8 cellular contexts compared by ENCODE assay signal in the genomic region with DNA sequence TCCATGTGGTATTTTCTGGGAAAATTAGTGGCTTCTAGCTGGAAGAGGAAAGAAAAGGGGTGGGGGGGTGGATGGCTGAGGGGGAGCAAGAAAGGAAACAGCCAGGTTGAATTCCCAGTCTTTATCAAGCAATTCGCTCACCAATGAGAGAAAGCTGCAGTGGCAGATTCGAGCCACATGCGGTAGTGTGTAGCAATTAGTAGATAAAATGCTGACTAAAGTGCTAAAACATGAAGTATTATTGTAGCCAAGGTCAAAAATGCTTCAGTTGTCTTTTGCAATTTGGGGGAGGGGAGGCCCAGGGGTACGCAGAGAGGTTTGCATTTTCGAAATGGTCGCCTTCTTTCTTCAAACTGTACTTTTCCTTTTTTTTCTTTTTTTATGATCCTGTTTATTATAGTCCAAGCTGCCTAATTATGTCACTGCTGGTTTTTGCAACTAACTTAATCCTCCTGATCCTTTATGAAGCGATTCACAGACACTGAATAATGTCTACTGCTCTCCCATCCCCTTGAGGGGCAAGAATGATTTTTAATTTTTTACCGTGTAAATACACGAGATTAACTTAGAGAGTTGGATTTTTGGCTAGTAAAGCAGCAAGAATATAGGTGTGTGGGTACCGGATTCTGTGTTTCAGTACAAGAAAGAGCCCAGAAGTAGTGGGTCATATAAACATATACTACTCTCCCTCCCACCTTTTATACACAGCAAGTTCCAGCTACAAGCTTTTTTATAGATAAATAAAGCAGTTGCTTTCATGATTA. TPM values are rescaled to one million over a fixed set of nuclear protein-coding genes. Genes with fewer than 3 reads are reported as not detected.
DNase-seq lines count a peak whose midpoint lies in the region; ATAC-seq and TF ChIP-seq lines count a peak whose summit lies in the region.

No MANE protein-coding gene starts in this region.

- H3K36me3 ChIP-seq in RWPE2 (ENCODE audit: low read depth) (no peaks in the 10 kb centered on the region), duodenal mucosa (ENCODE audit: control insufficient read depth in 1 of 2, insufficient read depth in 2 of 2, low read length in 2 of 2) (no peaks in the 10 kb centered on the region), lung (ENCODE audit: control insufficient read depth in 2 of 2, insufficient read depth in 2 of 2, low read length in 2 of 2) (no peaks in the 10 kb centered on the region), suprapubic skin (no peaks in the 10 kb centered on the region)

- H3K4me1 ChIP-seq in RWPE2 (ENCODE audit: insufficient read depth, poor library complexity, severe bottlenecking) = peaks cover 21% of the 10 kb centered on the region
- H3K4me1 ChIP-seq in duodenal mucosa (ENCODE audit: control insufficient read depth in 1 of 2, insufficient read depth in 2 of 2, low read length in 2 of 2) = peaks cover 28 to 40% of the 10 kb centered on the region in 2 donors
- H3K4me1 ChIP-seq in lung (ENCODE audit: control insufficient read depth in 2 of 2, insufficient read depth in 2 of 2, low read length in 2 of 2) = peaks cover 1 to 3% of the 10 kb centered on the region in 2 donors
- peaks cover 37% of the 10 kb centered on the region for H3K4me1 ChIP-seq in suprapubic skin

- TF ChIP-seq CTCF in RWPE2 (IDR thresholded peaks at IDR 0.05; ENCODE audit: poor library complexity, severe bottlenecking) (no peak), lung (IDR thresholded peaks at IDR 0.05; ENCODE audit: control extremely low read depth, extremely low read depth) (no peak), suprapubic skin (IDR thresholded peaks at IDR 0.05) (peak; percentile 15 to 33)

- 45 to 48% methylated on average over 10 of the region's 10 CpGs for WGBS in lung, 2 donors
- 27% methylated on average over 10 of the region's 10 CpGs for WGBS in suprapubic skin

- no peak for DNase-seq in activated T-cell treated with anti-CD3 and anti-CD28 coated beads, Interleukin-2, amount 50 U/mL, for 4 hours
- DNase-seq in activated T-cell treated with anti-CD3 and anti-CD28 coated beads for 4 hours (no peak), RWPE2 (ENCODE audit: low spot score) (no peak), lung (ENCODE audit: low spot score) (peak; percentile 35), suprapubic skin (ENCODE audit: low spot score in 2 of 2) (no peak)
- DNase-seq in activated CD8-positive, alpha-beta memory T cell treated with anti-CD3 and anti-CD28 coated beads, Interleukin-2, amount 50 U/mL, for 4 hours = no peak

- peaks cover 7% of the 10 kb centered on the region for H3K36me3 Mint-ChIP-seq in activated T-cell treated with anti-CD3 and anti-CD28 coated beads, Interleukin-2, amount 50 U/mL, for 4 hours (ENCODE audit: insufficient read depth)

- no peaks in the 10 kb centered on the region for H3K27me3 Mint-ChIP-seq in activated T-cell treated with anti-CD3 and anti-CD28 coated beads, Interleukin-2, amount 50 U/mL, for 4 hours (ENCODE audit: low read depth)

- TF ChIP-seq POLR2A in suprapubic skin (IDR thresholded peaks at IDR 0.05) = no peak

- no peak for TF ChIP-seq EP300 in suprapubic skin (IDR thresholded peaks at IDR 0.05)

- H3K4me3 ChIP-seq in RWPE2 (ENCODE audit: severe bottlenecking) (no peak overlapping the region), duodenal mucosa (ENCODE audit: low read depth in 1 of 2, low read length in 2 of 2) (peak overlapping the region; percentile 57 to 66), lung (no peak overlapping the region), suprapubic skin (peak overlapping the region; percentile 44)

- H3K9ac ChIP-seq in duodenal mucosa (ENCODE audit: low read depth in 1 of 2, low read length in 2 of 2) = peak overlapping the region; percentile 55 to 60

- H3K4me1 Mint-ChIP-seq in activated T-cell treated with anti-CD3 and anti-CD28 coated beads, Interleukin-2, amount 50 U/mL, for 4 hours (ENCODE audit: low read depth) = peaks cover 42% of the 10 kb centered on the region

- H3K9me3 Mint-ChIP-seq in activated T-cell treated with anti-CD3 and anti-CD28 coated beads, Interleukin-2, amount 50 U/mL, for 4 hours = no peaks in the 10 kb centered on the region

- H3K27me3 ChIP-seq in RWPE2 (ENCODE audit: insufficient read depth, poor library complexity, severe bottlenecking) = no peaks in the 10 kb centered on the region
- H3K27me3 ChIP-seq in duodenal mucosa (ENCODE audit: control insufficient read depth in 1 of 2, insufficient read depth in 2 of 2, low read length in 2 of 2) = no peaks in the 10 kb centered on the region
- no peaks in the 10 kb centered on the region for H3K27me3 ChIP-seq in lung (ENCODE audit: control insufficient read depth, insufficient read depth)
- H3K27me3 ChIP-seq in suprapubic skin = no peaks in the 10 kb centered on the region

- H3K4me3 Mint-ChIP-seq in activated T-cell treated with anti-CD3 and anti-CD28 coated beads, Interleukin-2, amount 50 U/mL, for 4 hours = peak overlapping the region; percentile 78

- no peak for ATAC-seq in activated T-cell treated with anti-CD3 and anti-CD28 coated beads, Interleukin-2, amount 50 U/mL, for 4 hours
- ATAC-seq in RWPE2 (ENCODE audit: low read depth) (no peak), lung (ENCODE audit: insufficient read depth, low FRiP score) (no peak), HG02642 (IDR thresholded peaks at IDR 0.05; ENCODE audit: poor library complexity, unreplicated experiment) (no peak)

- H3K9me3 ChIP-seq in RWPE2 (ENCODE audit: severe bottlenecking) = no peaks in the 10 kb centered on the region
- no peaks in the 10 kb centered on the region for H3K9me3 ChIP-seq in duodenal mucosa (ENCODE audit: control insufficient read depth in 1 of 2, low read length in 2 of 2)
- no peaks in the 10 kb centered on the region for H3K9me3 ChIP-seq in lung (ENCODE audit: control insufficient read depth in 2 of 2, insufficient read depth in 1 of 2, low read length in 1 of 2)
- no peaks in the 10 kb centered on the region for H3K9me3 ChIP-seq in suprapubic skin

- peak overlapping the region; percentile 96 for H3K27ac ChIP-seq in RWPE2 (ENCODE audit: poor library complexity, severe bottlenecking)
- H3K27ac ChIP-seq in duodenal mucosa (ENCODE audit: low read depth, low read length) = no peak overlapping the region
- peak overlapping the region; percentile 45 to 69 for H3K27ac ChIP-seq in lung (ENCODE audit: low read depth in 1 of 2, low read length in 1 of 2)
- peak overlapping the region; percentile 57 for H3K27ac ChIP-seq in suprapubic skin

RNA-seq across cellular contexts. Expression of gene ARID5B, which starts 3.6 kb away (rescaled TPM):
- total RNA-seq in activated T-cell treated with anti-CD3 and anti-CD28 coated beads, Interleukin-2, amount 50 U/mL, for 4 hours = 10 to 100 TPM; 50.8 to 83.7 (median 69.8) TPM
- total RNA-seq in lung = 10 to 100 TPM; 31.0 to 95.3 TPM
- 10 to 100 TPM in 1 of 2 donors, 1 to 10 TPM in 1; 7.8 to 13.1 TPM for polyA plus RNA-seq in lung
- 10 to 100 TPM; 45.4 to 75.2 (median 71.9) TPM for total RNA-seq in suprapubic skin

Comparison
In these comparisons a context has a peak if more than half of its experiments do, and no peak if none do; other contexts are left out.
1. H3K4me3 ChIP-seq: peak in duodenal mucosa (2 of 2) and suprapubic skin (single experiment); none in RWPE2 (single experiment) and lung (single experiment).
2. CTCF ChIP-seq: peak in suprapubic skin (2 of 2); none in RWPE2 (single experiment) and lung (single experiment).